1 cellular context compared by ENCODE assay signal in genomic region chr17:74454197-74455024, GRCh38.
TF ChIP-seq lines count a peak whose summit lies in the region.

No MANE protein-coding gene starts in this region.

TF ChIP-seq in K562, 482 proteins besides CTCF, POLR2A, EP300 and RAD21 (continued from another document and continues in another):
- TF ChIP-seq MLX (CRISPR knock-in tag; conservative IDR thresholded peaks at IDR 0.05) (no peak), PREB (CRISPR knock-in tag; IDR thresholded peaks at IDR 0.05) (no peak), SMARCC2 (IDR thresholded peaks at IDR 0.05; ENCODE audit: low read depth) (no peak), CUX1 (CRISPR knock-in tag; IDR thresholded peaks at IDR 0.05) (no peak), ARID3B (CRISPR knock-in tag; IDR thresholded peaks at IDR 0.05; ENCODE audit: borderline replicate concordance) (no peak), KLF10 (CRISPR knock-in tag; IDR thresholded peaks at IDR 0.05) (no peak), E4F1 (CRISPR knock-in tag; IDR thresholded peaks at IDR 0.05; ENCODE audit: borderline replicate concordance) (no peak), HNRNPLL (IDR thresholded peaks at IDR 0.05; ENCODE audit: low read depth, low read length, poor library complexity, severe bottlenecking) (no peak), PHF20 (IDR thresholded peaks at IDR 0.05; ENCODE audit: partially characterized antibody) (peak; percentile 38), RHOXF2B (CRISPR knock-in tag; conservative IDR thresholded peaks at IDR 0.05) (no peak), PRMT5 (CRISPR knock-in tag; IDR thresholded peaks at IDR 0.05) (no peak), CTBP1 (IDR thresholded peaks at IDR 0.05; ENCODE audit: borderline replicate concordance) (peak; percentile 37; the same call in 1 of the 2 replicates), SFPQ (IDR thresholded peaks at IDR 0.05; ENCODE audit: low read depth, low read length) (no peak), KAT2B (IDR thresholded peaks at IDR 0.05; ENCODE audit: low read depth, low read length) (no peak), ZNF766 (CRISPR knock-in tag; conservative IDR thresholded peaks at IDR 0.05) (no peak), ZBTB11 (CRISPR knock-in tag; IDR thresholded peaks at IDR 0.05) (no peak), CHD1 (IDR thresholded peaks at IDR 0.05; ENCODE audit: low read length) (no peak), ETV6 (IDR thresholded peaks at IDR 0.05; ENCODE audit: borderline replicate concordance in 1 of 2, low read depth in 2 of 2, low read length in 1 of 2) (no peak), ETV6 (CRISPR knock-in tag; IDR thresholded peaks at IDR 0.05; ENCODE audit: borderline replicate concordance) (no peak), NEUROD1 (IDR thresholded peaks at IDR 0.05; ENCODE audit: borderline replicate concordance, low read depth, low read length, partially characterized antibody) (no peak), ZNF644 (tag; IDR thresholded peaks at IDR 0.05; ENCODE audit: low read depth) (no peak), ZNF395 (CRISPR knock-in tag; IDR thresholded peaks at IDR 0.05) (no peak), HOMEZ (CRISPR knock-in tag; IDR thresholded peaks at IDR 0.05) (no peak), RBFOX2 (IDR thresholded peaks at IDR 0.05; ENCODE audit: low read depth, low read length) (peak; percentile 68), THRAP3 (IDR thresholded peaks at IDR 0.05; ENCODE audit: borderline replicate concordance) (no peak), TAF15 (IDR thresholded peaks at IDR 0.05; ENCODE audit: low read depth, low read length) (no peak), TCF3 (CRISPR knock-in tag; IDR thresholded peaks at IDR 0.05) (0 out of 2 replicates have a peak, but pooled peaks have one; percentile 11), USF1 (CRISPR knock-in tag; IDR thresholded peaks at IDR 0.05) (no peak), MAFF (IDR thresholded peaks at IDR 0.05; ENCODE audit: low read length) (no peak), ZNF140 (CRISPR knock-in tag; IDR thresholded peaks at IDR 0.05) (no peak), E2F5 (CRISPR knock-in tag; IDR thresholded peaks at IDR 0.05) (no peak), ZNF445 (CRISPR knock-in tag; IDR thresholded peaks at IDR 0.05; ENCODE audit: low read depth) (no peak), ELF2 (CRISPR knock-in tag; IDR thresholded peaks at IDR 0.05) (no peak), GATAD2A (IDR thresholded peaks at IDR 0.05) (no peak), CEBPB (tag; IDR thresholded peaks at IDR 0.05) (no peak)
